Comparison of ENCODE assay signal across 1 cellular context in the genomic region with DNA sequence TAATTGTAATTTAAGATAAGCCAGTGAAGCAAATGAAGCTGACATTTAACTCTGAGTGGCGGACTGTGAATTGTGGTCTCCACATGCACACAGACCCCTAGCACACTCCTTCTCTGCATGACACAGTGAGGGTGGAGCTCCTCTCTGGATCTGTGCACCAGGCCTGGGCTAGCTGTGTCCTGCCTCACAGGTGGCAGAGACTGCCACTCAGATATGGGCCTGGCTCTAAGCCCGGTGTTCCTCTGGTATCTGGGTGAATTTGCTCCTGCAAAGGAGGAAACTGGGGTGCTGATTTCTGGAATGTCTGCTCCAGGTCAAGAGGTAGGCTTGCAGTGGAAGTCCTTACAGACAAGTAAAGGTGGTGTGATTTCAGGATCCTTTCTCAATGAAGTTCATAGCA.
TF ChIP-seq lines count a peak whose summit lies in the region.

No MANE protein-coding gene starts in this region.

TF ChIP-seq in WTC11, 78 proteins besides CTCF, POLR2A, EP300 and RAD21 (continued from another document):
- TF ChIP-seq AR (CRISPR knock-in tag; IDR thresholded peaks at IDR 0.05): no peak
- TF ChIP-seq IRF2 (CRISPR knock-in tag; IDR thresholded peaks at IDR 0.05; ENCODE audit: borderline replicate concordance, low read depth): no peak
- TF ChIP-seq, protein P1, sequence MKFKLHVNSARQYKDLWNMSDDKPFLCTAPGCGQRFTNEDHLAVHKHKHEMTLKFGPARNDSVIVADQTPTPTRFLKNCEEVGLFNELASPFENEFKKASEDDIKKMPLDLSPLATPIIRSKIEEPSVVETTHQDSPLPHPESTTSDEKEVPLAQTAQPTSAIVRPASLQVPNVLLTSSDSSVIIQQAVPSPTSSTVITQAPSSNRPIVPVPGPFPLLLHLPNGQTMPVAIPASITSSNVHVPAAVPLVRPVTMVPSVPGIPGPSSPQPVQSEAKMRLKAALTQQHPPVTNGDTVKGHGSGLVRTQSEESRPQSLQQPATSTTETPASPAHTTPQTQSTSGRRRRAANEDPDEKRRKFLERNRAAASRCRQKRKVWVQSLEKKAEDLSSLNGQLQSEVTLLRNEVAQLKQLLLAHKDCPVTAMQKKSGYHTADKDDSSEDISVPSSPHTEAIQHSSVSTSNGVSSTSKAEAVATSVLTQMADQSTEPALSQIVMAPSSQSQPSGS (CRISPR knock-in tag; IDR thresholded peaks at IDR 0.05; ENCODE audit: borderline replicate concordance, low read depth): no peak
- TF ChIP-seq, protein P2, sequence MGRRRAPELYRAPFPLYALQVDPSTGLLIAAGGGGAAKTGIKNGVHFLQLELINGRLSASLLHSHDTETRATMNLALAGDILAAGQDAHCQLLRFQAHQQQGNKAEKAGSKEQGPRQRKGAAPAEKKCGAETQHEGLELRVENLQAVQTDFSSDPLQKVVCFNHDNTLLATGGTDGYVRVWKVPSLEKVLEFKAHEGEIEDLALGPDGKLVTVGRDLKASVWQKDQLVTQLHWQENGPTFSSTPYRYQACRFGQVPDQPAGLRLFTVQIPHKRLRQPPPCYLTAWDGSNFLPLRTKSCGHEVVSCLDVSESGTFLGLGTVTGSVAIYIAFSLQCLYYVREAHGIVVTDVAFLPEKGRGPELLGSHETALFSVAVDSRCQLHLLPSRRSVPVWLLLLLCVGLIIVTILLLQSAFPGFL (CRISPR knock-in tag; IDR thresholded peaks at IDR 0.05; ENCODE audit: borderline replicate concordance): no peak
- no peak for TF ChIP-seq NR3C1 (CRISPR knock-in tag; conservative IDR thresholded peaks at IDR 0.05; ENCODE audit: low read depth)
- TF ChIP-seq ZNF263 (CRISPR knock-in tag; IDR thresholded peaks at IDR 0.05; ENCODE audit: low read depth): no peak
- TF ChIP-seq EMX1 (CRISPR knock-in tag; IDR thresholded peaks at IDR 0.05): no peak
